19 cellular contexts compared by ENCODE assay signal in the genomic region with DNA sequence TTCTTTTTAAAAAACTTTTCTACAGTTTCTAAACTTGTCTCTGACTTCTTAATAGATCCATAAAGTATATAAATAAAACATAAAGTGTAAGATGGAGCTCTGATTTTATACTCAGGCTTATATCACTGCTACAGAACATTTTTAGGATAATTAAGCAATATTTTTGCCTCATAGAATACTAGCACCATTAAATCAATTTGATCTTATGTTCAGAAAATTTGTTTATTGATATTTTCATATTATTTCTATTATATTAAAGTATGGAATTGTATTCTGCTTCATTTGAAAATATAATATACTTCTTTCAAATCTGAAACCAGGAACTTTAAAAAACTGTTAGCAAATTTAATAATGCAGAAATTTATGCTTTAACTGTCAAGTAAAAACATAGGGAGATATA.
"Had no signal": no experiment of that assay in that cellular context is flagged by ENCODE, and none has a peak within 500 bp of the region (broad histone marks: within the 10 kb centered on the region; RNA-seq: fewer than 3 reads in every experiment).

No MANE protein-coding gene starts in this region.

- H3K4me3 ChIP-seq: K562, SJSA1, SK-N-MC had no signal

- FAIRE-seq: K562, RCC 7860 had no signal

- H3K27ac ChIP-seq: KMS-11, SJSA1, SK-N-MC had no signal

- H3K27me3 ChIP-seq: SJSA1 had no signal

- H3K36me3 ChIP-seq: SJSA1 had no signal

- H3K4me1 ChIP-seq: SJSA1 had no signal

- H3K9me3 ChIP-seq: SJSA1 had no signal

- DNase-seq: Kasumi-1, MM.1S, NCI-H1092, NCI-H1105 treated with DMSO at 0.1 percent for 48 hours, NCI-H187, NCI-H2029, NCI-H2171, NCI-H226, NCI-H446, NCI-H510A, NCI-H524 treated with DMSO at 0.1 percent for 48 hours, Right ventricle myocardium superior, RPMI8226, SIG-M5 had no signal
